Comparison of ENCODE assay signal across 8 cellular contexts in genomic region chr13:40770609-40770933, GRCh38. TPM values are rescaled to one million over a fixed set of nuclear protein-coding genes. Genes with fewer than 3 reads are reported as not detected.
A peak's percentile ranks its signal among the peaks of the same experiment; 100 is the strongest.
DNase-seq lines count a peak whose midpoint lies in the region; ATAC-seq and TF ChIP-seq lines count a peak whose summit lies in the region.

No MANE protein-coding gene starts in this region.

- peak overlapping the region; percentile 96 for H3K4me3 Mint-ChIP-seq in activated T-cell treated with anti-CD3 and anti-CD28 coated beads, Interleukin-2, amount 50 U/mL, for 4 hours

- H3K9me3 ChIP-seq in right lobe of liver = no peaks in the 10 kb centered on the region
- H3K9me3 ChIP-seq in thyroid gland = no peaks in the 10 kb centered on the region

- peak overlapping the region; percentile 77 to 99 (median 85) for H3K27ac ChIP-seq in right lobe of liver
- peak overlapping the region; percentile 20 to 78 (median 77) for H3K27ac ChIP-seq in thyroid gland

- H3K4me1 ChIP-seq in right lobe of liver = peaks cover 0 to 27% (median 6%) of the 10 kb centered on the region in 4 donors
- peaks cover 0 to 14% of the 10 kb centered on the region in 2 donors for H3K4me1 ChIP-seq in thyroid gland

- peak overlapping the region; percentile 92 for H3K4me3 ChIP-seq in astrocyte of the spinal cord (ENCODE audit: low read depth, low read length)
- H3K4me3 ChIP-seq in right lobe of liver = peak overlapping the region; percentile 55 to 81 (median 72)
- H3K4me3 ChIP-seq in thyroid gland (replicated peaks in 1 of 3) = peak overlapping the region; percentile 30 to 56 (median 45)

- WGBS in right lobe of liver (ENCODE audit: insufficient coverage, low coverage, low lambda C conversion rate, missing lambda C conversion rate) = under 1% methylated on average over 9 of the region's 9 CpGs
- 1% methylated on average over 9 of the region's 9 CpGs for WGBS in thyroid gland, 2 donors

- intact Hi-C loops in right lobe of liver (cut with DNase I) = no loop called here
- intact Hi-C loops in thyroid gland (cut with DNase I) = loop anchor here (10.0 kb wide), 1 partner anchor 294 kb away; the partner anchor contains the start of gene WBP4

- H3K4me1 Mint-ChIP-seq in activated T-cell treated with anti-CD3 and anti-CD28 coated beads, Interleukin-2, amount 50 U/mL, for 4 hours (ENCODE audit: low read depth) = peaks cover 32% of the 10 kb centered on the region

- H3K9me3 Mint-ChIP-seq in activated T-cell treated with anti-CD3 and anti-CD28 coated beads, Interleukin-2, amount 50 U/mL, for 4 hours = no peaks in the 10 kb centered on the region

- in situ Hi-C loops in astrocyte of the spinal cord (cut with HindIII; ENCODE audit: low sequenced_read_pairs) = no loop called here

- no peak for ATAC-seq in activated T-cell treated with anti-CD3 and anti-CD28 coated beads, Interleukin-2, amount 50 U/mL, for 4 hours
- ATAC-seq in right lobe of liver = peak in 2 of 4 donors; percentile 1 to 6
- no peak for ATAC-seq in GM19452 (IDR thresholded peaks at IDR 0.05; ENCODE audit: unreplicated experiment)
- ATAC-seq in GM18868 (IDR thresholded peaks at IDR 0.05; ENCODE audit: unreplicated experiment) = no peak
- ATAC-seq in GM18520 (IDR thresholded peaks at IDR 0.05; ENCODE audit: unreplicated experiment) = no peak

- TF ChIP-seq POLR2A in right lobe of liver (IDR thresholded peaks at IDR 0.05) (no peak), thyroid gland (IDR thresholded peaks at IDR 0.05) (no peak)

- H3K27me3 ChIP-seq in right lobe of liver (no peaks in the 10 kb centered on the region), thyroid gland (no peaks in the 10 kb centered on the region)

- H3K36me3 Mint-ChIP-seq in activated T-cell treated with anti-CD3 and anti-CD28 coated beads, Interleukin-2, amount 50 U/mL, for 4 hours (ENCODE audit: insufficient read depth) = peaks cover 9% of the 10 kb centered on the region

- no peaks in the 10 kb centered on the region for H3K27me3 Mint-ChIP-seq in activated T-cell treated with anti-CD3 and anti-CD28 coated beads, Interleukin-2, amount 50 U/mL, for 4 hours (ENCODE audit: low read depth)

- no peak for TF ChIP-seq CTCF in astrocyte of the spinal cord (IDR thresholded peaks at IDR 0.05; ENCODE audit: low read depth, low read length)
- TF ChIP-seq CTCF in right lobe of liver (IDR thresholded peaks at IDR 0.05) = no peak
- TF ChIP-seq CTCF in thyroid gland (IDR thresholded peaks at IDR 0.05) = no peak

- DNase-seq in activated T-cell treated with anti-CD3 and anti-CD28 coated beads, Interleukin-2, amount 50 U/mL, for 4 hours = no peak
- no peak for DNase-seq in activated T-cell treated with anti-CD3 and anti-CD28 coated beads, Interleukin-2, amount 50 U/mL, for 48 hours
- no peak for DNase-seq in astrocyte of the spinal cord (ENCODE audit: low read depth, low spot score)
- no peak for DNase-seq in right lobe of liver
- no peak for DNase-seq in thyroid gland

- H3K36me3 ChIP-seq in right lobe of liver (no peaks in the 10 kb centered on the region), thyroid gland (no peaks in the 10 kb centered on the region)

RNA-seq across cellular contexts. Expression of gene MRPS31, which starts 0.4 kb away (rescaled TPM):
- 10 to 100 TPM; 43.6 to 48.4 (median 46.4) TPM for total RNA-seq in activated T-cell treated with anti-CD3 and anti-CD28 coated beads, Interleukin-2, amount 50 U/mL, for 4 hours
- total RNA-seq in right lobe of liver (10 to 100 TPM; 13.6 to 24.3 (median 20.0) TPM), thyroid gland (10 to 100 TPM; 26.9 to 34.9 (median 32.3) TPM)

RNA-seq across cellular contexts. Expression of gene SLC25A15, which starts 18.8 kb away (rescaled TPM):
- total RNA-seq in activated T-cell treated with anti-CD3 and anti-CD28 coated beads, Interleukin-2, amount 50 U/mL, for 4 hours = 10 to 100 TPM; 19.8 to 25.2 (median 24.6) TPM
- total RNA-seq in right lobe of liver (100 to 1,000 TPM in 1 of 6 experiments, 10 to 100 TPM in 5; 28.0 to 168 (median 79.9) TPM), thyroid gland (10 to 100 TPM; 12.8 to 19.5 (median 13.6) TPM)
